Comparison of ENCODE assay signal across 1 cellular context in the genomic region with DNA sequence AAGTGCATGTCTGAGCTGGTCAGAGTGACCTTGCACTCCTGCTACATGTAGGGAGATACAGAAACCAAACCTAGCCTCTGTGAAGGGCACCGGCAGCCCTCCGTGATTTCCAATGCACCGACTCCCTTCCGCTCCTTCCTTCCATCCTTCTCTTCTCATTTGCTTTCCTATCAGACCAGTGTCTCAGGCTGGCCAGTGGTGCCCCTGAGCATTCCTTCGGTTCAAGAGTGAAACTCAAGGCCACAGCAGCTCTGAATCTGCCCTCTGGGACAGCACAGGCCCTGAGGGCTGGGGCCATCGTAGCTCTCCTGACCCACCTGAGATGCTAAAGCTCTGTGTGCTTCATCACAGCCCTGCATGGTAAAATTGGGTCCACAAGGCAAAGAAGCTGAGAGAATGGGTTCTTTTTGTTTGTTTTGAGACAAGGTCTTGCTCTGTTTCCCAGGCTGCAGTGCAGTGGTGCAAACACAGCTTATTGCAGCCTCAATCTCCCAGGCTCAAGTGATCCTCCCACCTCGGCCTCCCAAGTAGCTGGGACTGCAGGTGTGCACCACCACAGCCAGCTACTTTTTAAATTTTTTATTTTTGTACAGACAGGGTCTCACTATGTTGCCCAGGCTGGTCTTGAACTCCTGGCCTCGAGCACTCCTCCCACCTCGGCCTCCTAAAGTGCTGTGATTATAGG.
TF ChIP-seq lines count a peak whose summit lies in the region.

No MANE protein-coding gene starts in this region.

TF ChIP-seq in HEK293T, 16 proteins besides CTCF, POLR2A, EP300 and RAD21:
- TF ChIP-seq ARNT (IDR thresholded peaks at IDR 0.05): no peak
- no peak for TF ChIP-seq FOXK2 (IDR thresholded peaks at IDR 0.05)
- no peak for TF ChIP-seq FOXA1 (IDR thresholded peaks at IDR 0.05)
- no peak for TF ChIP-seq LEF1 (IDR thresholded peaks at IDR 0.05; ENCODE audit: borderline replicate concordance)
- no peak for TF ChIP-seq NFRKB (IDR thresholded peaks at IDR 0.05)
- no peak for TF ChIP-seq FOXM1 (IDR thresholded peaks at IDR 0.05; ENCODE audit: borderline replicate concordance)
- no peak for TF ChIP-seq SP1 (IDR thresholded peaks at IDR 0.05)
- TF ChIP-seq CTBP1 (IDR thresholded peaks at IDR 0.05; ENCODE audit: borderline replicate concordance): no peak
- no peak for TF ChIP-seq L3MBTL2 (conservative IDR thresholded peaks at IDR 0.05)
- no peak for TF ChIP-seq HDGF (IDR thresholded peaks at IDR 0.05; ENCODE audit: borderline replicate concordance)
TF ChIP-seq in HEK293T: peak in this region for 0.
